In genomic region chr12:119666900-119667576, GRCh38 we compare ENCODE assay signal across 8 cellular contexts. TPM values are rescaled to one million over a fixed set of nuclear protein-coding genes. Genes with fewer than 3 reads are reported as not detected.
DNase-seq lines count a peak whose midpoint lies in the region; ATAC-seq and TF ChIP-seq lines count a peak whose summit lies in the region.

No MANE protein-coding gene starts in this region.

- H3K36me3 ChIP-seq in iPS DF 6.9 (ENCODE audit: control insufficient read depth, insufficient read depth, low read length): no peaks in the 10 kb centered on the region

- peak; percentile 6 for ATAC-seq in activated B cell treated with CpG ODN at 0.5 μM for 24 hours (ENCODE audit: low read depth)
- ATAC-seq in HG02973 (IDR thresholded peaks at IDR 0.05; ENCODE audit: unreplicated experiment): no peak
- no peak for ATAC-seq in GM21360 (IDR thresholded peaks at IDR 0.05; ENCODE audit: unreplicated experiment)

- H4K20me1 ChIP-seq in H9 (ENCODE audit: control insufficient read depth, insufficient read depth, insufficient read length): no peaks in the 10 kb centered on the region

- H3K4me3 Mint-ChIP-seq in CD14-positive monocyte (peak overlapping the region; percentile 88 to 92), H9 (peak overlapping the region; percentile 92 to 94), activated B cell treated with CpG ODN at 0.5 μM for 24 hours (peak overlapping the region; percentile 90)

- intact Hi-C loops in CD14-positive monocyte (cut with micrococcal nuclease): no loop called here
- intact Hi-C loops in activated B cell treated with CpG ODN at 0.5 μM for 24 hours (cut with micrococcal nuclease): loop anchor here (1.0 to 5.0 kb wide), 8 partner anchors 8 to 1650 kb away; partner anchors contain the start of genes BICDL1, CIT and RFC5

- no peak overlapping the region for H2BK5ac ChIP-seq in H9 (ENCODE audit: insufficient read length, low read length)

- H3K27ac Mint-ChIP-seq in CD14-positive monocyte: peak overlapping the region; percentile 29 to 90 (median 88)
- H3K27ac Mint-ChIP-seq in H9: peak overlapping the region; percentile 42 to 92 (median 44); a peak in 5 of 7 replicates
- peak overlapping the region; percentile 92 for H3K27ac Mint-ChIP-seq in activated B cell treated with CpG ODN at 0.5 μM for 24 hours

- H3K27ac ChIP-seq in H9 (ENCODE audit: insufficient read length, low read depth, low read length) (no peak overlapping the region), iPS DF 6.9 (ENCODE audit: low read length) (no peak overlapping the region)

- H3K4me1 ChIP-seq in H9 (ENCODE audit: insufficient read depth, low read length): no peaks in the 10 kb centered on the region
- no peaks in the 10 kb centered on the region for H3K4me1 ChIP-seq in iPS DF 6.9 (ENCODE audit: control insufficient read depth, insufficient read depth, low read length)

- H3K23me2 ChIP-seq in H9 (ENCODE audit: insufficient read length, low read depth, low read length, poor library complexity, severe bottlenecking): no peaks in the 10 kb centered on the region

- H3K4me1 Mint-ChIP-seq in CD14-positive monocyte: peaks cover 35% of the 10 kb centered on the region
- peaks cover 13 to 15% of the 10 kb centered on the region in 2 experiments for H3K4me1 Mint-ChIP-seq in H9
- H3K4me1 Mint-ChIP-seq in activated B cell treated with CpG ODN at 0.5 μM for 24 hours: peaks cover 54% of the 10 kb centered on the region

- TF ChIP-seq CTCF in CD14-positive monocyte (IDR thresholded peaks at IDR 0.05) (no peak), H9 (conservative IDR thresholded peaks at IDR 0.05) (no peak), activated B cell treated with CpG ODN at 0.5 μM for 24 hours (IDR thresholded peaks at IDR 0.05) (no peak)

- H3K23ac ChIP-seq in H9 (ENCODE audit: insufficient read length, low read depth, low read length): no peak overlapping the region

- H3K56ac ChIP-seq in H9 (ENCODE audit: insufficient read length, low read depth, low read length): no peak overlapping the region

- WGBS in H9 (ENCODE audit: extremely low coverage, insufficient read length, low lambda C conversion rate): no CpG with 5 or more reads among the region's 9 CpGs
- no CpG with 5 or more reads among the region's 9 CpGs for WGBS in iPS DF 6.9 (ENCODE audit: insufficient coverage, insufficient read length)

- POLR2A ChIA-PET in activated B cell treated with CpG ODN at 0.5 μM for 24 hours (lab: Charles Lee): interaction anchor here (0.7 to 4.4 kb wide), 6 partner anchors 11 to 1758 kb away, joined by 3 to 43 read pairs (median 4); partner anchors contain the start of gene SUDS3

- CTCF ChIA-PET in activated B cell treated with CpG ODN at 0.5 μM for 24 hours (lab: Charles Lee): interaction anchor here (0.6 to 2.1 kb wide), 5 partner anchors 9 to 221 kb away, joined by 3 to 19 read pairs (median 4); no protein-coding TSS in a partner anchor

- H2BK12ac ChIP-seq in H9 (ENCODE audit: insufficient read length, low read depth, low read length): no peak overlapping the region

- H3K4ac ChIP-seq in H9 (ENCODE audit: low read depth, low read length): no peak overlapping the region

- H3K4me2 ChIP-seq in H9 (ENCODE audit: insufficient read depth, insufficient read length, low read length): peak overlapping the region; percentile 54

- no peak overlapping the region for H2BK120ac ChIP-seq in H9 (ENCODE audit: low read depth, low read length, poor library complexity, severe bottlenecking)

- peaks cover 4% of the 10 kb centered on the region for H3K79me1 ChIP-seq in H9 (ENCODE audit: insufficient read depth, low read depth, low read length, poor library complexity, severe bottlenecking)

- peak overlapping the region; percentile 41 for H3K9ac ChIP-seq in H9 (ENCODE audit: extremely low read depth, insufficient read length, low read length)

- no peak overlapping the region for H2BK15ac ChIP-seq in H9 (ENCODE audit: low read depth, low read length)

- no peaks in the 10 kb centered on the region for H3K79me2 ChIP-seq in H9 (ENCODE audit: insufficient read depth, low read length)

- no peak overlapping the region for H2BK20ac ChIP-seq in H9 (ENCODE audit: low read depth, low read length, poor library complexity, severe bottlenecking)

- H3K4me3 ChIP-seq in iPS DF 6.9 (ENCODE audit: low read length): peak overlapping the region; percentile 16; the same call in 1 of the 2 replicates

- H3T11ph ChIP-seq in H9 (ENCODE audit: low read length): no peak overlapping the region

- H3K36me3 Mint-ChIP-seq in CD14-positive monocyte (peaks cover 20 to 21% of the 10 kb centered on the region in 2 donors), H9 (ENCODE audit: insufficient read depth in 1 of 3, low read depth in 3 of 3) (peaks cover 7 to 27% (median 22%) of the 10 kb centered on the region in 3 experiments), activated B cell treated with CpG ODN at 0.5 μM for 24 hours (ENCODE audit: low read depth) (peaks cover 24% of the 10 kb centered on the region)

- no peak overlapping the region for H2AK5ac ChIP-seq in H9 (ENCODE audit: insufficient read length, low read length)

- DNase-seq in CD14-positive monocyte (ENCODE audit: low spot score) (no peak), H9 (no peak), activated B cell treated with CpG ODN at 0.5 μM for 24 hours (no peak), iPS DF 6.9 (ENCODE audit: low read depth, low spot score) (no peak), superior temporal gyrus (ENCODE audit: extremely low spot score) (peak; percentile 43), middle frontal gyrus (ENCODE audit: extremely low spot score, low spot score) (no peak)

- no peak overlapping the region for H3K14ac ChIP-seq in H9 (ENCODE audit: insufficient read depth, low read length)

- no peak overlapping the region for H3K18ac ChIP-seq in H9 (ENCODE audit: insufficient read length, low read depth, low read length)

- no peak overlapping the region for H4K8ac ChIP-seq in H9 (replicated peaks; ENCODE audit: insufficient read length, low read depth, low read length)

- H4K5ac ChIP-seq in H9 (ENCODE audit: insufficient read length, low read depth, low read length): no peak overlapping the region

- H2AFZ ChIP-seq in H9 (ENCODE audit: low read length): peak overlapping the region; percentile 98

- H3K27me3 Mint-ChIP-seq in CD14-positive monocyte (ENCODE audit: low read depth in 3 of 3) (peaks cover 0 to 2% (median 2%) of the 10 kb centered on the region in 3 donors), H9 (ENCODE audit: low read depth) (peaks cover 8% of the 10 kb centered on the region), activated B cell treated with CpG ODN at 0.5 μM for 24 hours (no peaks in the 10 kb centered on the region)

- H3K9me3 Mint-ChIP-seq in CD14-positive monocyte (peaks cover 0 to 3% (median 0%) of the 10 kb centered on the region in 7 donors), H9 (no peaks in the 10 kb centered on the region), activated B cell treated with CpG ODN at 0.5 μM for 24 hours (no peaks in the 10 kb centered on the region)

- H4K91ac ChIP-seq in H9 (ENCODE audit: insufficient read length, low read depth, low read length): no peak overlapping the region

- H3K27me3 ChIP-seq in H9 (ENCODE audit: insufficient read depth, low read length) (no peaks in the 10 kb centered on the region), iPS DF 6.9 (ENCODE audit: control insufficient read depth, insufficient read depth, low read length) (no peaks in the 10 kb centered on the region)

- H3K9me3 ChIP-seq in H9 (ENCODE audit: control insufficient read depth, low read depth, low read length) (no peaks in the 10 kb centered on the region), iPS DF 6.9 (ENCODE audit: control insufficient read depth, insufficient read depth, low read length) (no peaks in the 10 kb centered on the region)

RNA-seq across cellular contexts. Expression of gene PRKAB1, which starts 0.9 kb away (rescaled TPM):
- polyA plus RNA-seq in CD14-positive monocyte: 10 to 100 TPM; 23.0 to 35.9 TPM
- 42.2 and 44.2 TPM in 2 replicates for total RNA-seq in H9 (2021)
- total RNA-seq in activated B cell treated with CpG ODN at 0.5 μM for 24 hours: 43.9 and 49.1 TPM in 2 replicates
